ENCODE assay signal across 1 cellular context in the genomic region with DNA sequence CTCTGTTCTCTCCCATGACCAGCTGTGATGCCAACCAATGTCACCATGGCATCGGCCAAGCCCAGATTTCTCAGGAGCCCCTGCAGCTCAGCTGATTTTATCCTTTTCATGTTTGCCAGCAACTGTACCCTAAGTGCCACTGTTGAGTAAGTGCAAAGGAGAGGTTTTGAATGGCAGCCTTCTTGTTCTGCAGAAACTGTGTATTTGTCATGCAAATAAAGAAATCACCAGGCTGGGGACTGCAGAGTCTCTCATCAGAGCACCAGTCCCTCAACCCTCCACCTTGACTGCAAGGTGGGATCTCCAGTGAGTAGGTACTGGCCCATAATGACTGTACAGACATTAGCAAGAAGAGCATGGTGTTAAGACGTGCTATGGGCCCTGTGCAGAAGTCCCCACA.
TF ChIP-seq lines count a peak whose summit lies in the region.

No MANE protein-coding gene starts in this region.

TF ChIP-seq in WTC11, 78 proteins besides CTCF, POLR2A, EP300 and RAD21 (continued from another document):
- TF ChIP-seq, protein P1, sequence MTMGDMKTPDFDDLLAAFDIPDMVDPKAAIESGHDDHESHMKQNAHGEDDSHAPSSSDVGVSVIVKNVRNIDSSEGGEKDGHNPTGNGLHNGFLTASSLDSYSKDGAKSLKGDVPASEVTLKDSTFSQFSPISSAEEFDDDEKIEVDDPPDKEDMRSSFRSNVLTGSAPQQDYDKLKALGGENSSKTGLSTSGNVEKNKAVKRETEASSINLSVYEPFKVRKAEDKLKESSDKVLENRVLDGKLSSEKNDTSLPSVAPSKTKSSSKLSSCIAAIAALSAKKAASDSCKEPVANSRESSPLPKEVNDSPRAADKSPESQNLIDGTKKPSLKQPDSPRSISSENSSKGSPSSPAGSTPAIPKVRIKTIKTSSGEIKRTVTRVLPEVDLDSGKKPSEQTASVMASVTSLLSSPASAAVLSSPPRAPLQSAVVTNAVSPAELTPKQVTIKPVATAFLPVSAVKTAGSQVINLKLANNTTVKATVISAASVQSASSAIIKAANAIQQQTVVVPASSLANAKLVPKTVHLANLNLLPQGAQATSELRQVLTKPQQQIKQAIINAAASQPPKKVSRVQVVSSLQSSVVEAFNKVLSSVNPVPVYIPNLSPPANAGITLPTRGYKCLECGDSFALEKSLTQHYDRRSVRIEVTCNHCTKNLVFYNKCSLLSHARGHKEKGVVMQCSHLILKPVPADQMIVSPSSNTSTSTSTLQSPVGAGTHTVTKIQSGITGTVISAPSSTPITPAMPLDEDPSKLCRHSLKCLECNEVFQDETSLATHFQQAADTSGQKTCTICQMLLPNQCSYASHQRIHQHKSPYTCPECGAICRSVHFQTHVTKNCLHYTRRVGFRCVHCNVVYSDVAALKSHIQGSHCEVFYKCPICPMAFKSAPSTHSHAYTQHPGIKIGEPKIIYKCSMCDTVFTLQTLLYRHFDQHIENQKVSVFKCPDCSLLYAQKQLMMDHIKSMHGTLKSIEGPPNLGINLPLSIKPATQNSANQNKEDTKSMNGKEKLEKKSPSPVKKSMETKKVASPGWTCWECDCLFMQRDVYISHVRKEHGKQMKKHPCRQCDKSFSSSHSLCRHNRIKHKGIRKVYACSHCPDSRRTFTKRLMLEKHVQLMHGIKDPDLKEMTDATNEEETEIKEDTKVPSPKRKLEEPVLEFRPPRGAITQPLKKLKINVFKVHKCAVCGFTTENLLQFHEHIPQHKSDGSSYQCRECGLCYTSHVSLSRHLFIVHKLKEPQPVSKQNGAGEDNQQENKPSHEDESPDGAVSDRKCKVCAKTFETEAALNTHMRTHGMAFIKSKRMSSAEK (CRISPR knock-in tag; IDR thresholded peaks at IDR 0.05; ENCODE audit: borderline replicate concordance): no peak
- no peak for TF ChIP-seq RELA (CRISPR knock-in tag; IDR thresholded peaks at IDR 0.05; ENCODE audit: borderline replicate concordance)
- no peak for TF ChIP-seq KAT7 (CRISPR knock-in tag; IDR thresholded peaks at IDR 0.05; ENCODE audit: borderline replicate concordance)
